ENCODE assay signal across 30 cellular contexts in genomic region chr11:37199082-37199481, GRCh38.
"Had no signal": no experiment of that assay in that cellular context is flagged by ENCODE, and none has a peak within 500 bp of the region (broad histone marks: within the 10 kb centered on the region; RNA-seq: fewer than 3 reads in every experiment).

No MANE protein-coding gene starts in this region.

- H3K4me1 Mint-ChIP-seq: activated CD4-positive, alpha-beta T cell treated with anti-CD3 and anti-CD28 coated beads for 36 hours; activated CD4-positive, alpha-beta T cell treated with anti-CD3 and anti-CD28 coated beads, Interleukin-2, amount 10 ng/mL, durations not matched to agents 24 days and 14 days; activated CD8-positive, alpha-beta memory T cell treated with anti-CD3 and anti-CD28 coated beads, Interleukin-2, amount 10 ng/mL, durations not matched to agents 7 days and 5 days; activated naive CD4-positive, alpha-beta T cell treated with anti-CD3 and anti-CD28 coated beads, Interleukin-2, amount 50 U/mL, for 24 hours; activated naive CD8-positive, alpha-beta T cell treated with anti-CD3 and anti-CD28 coated beads for 36 hours; activated naive CD8-positive, alpha-beta T cell treated with anti-CD3 and anti-CD28 coated beads, Interleukin-2, amount 50 U/mL, for 24 hours had no signal

- H3K27me3 ChIP-seq: adrenal gland, body of pancreas had no signal

- DNase-seq: activated CD4-positive, alpha-beta memory T cell treated with anti-CD3 and anti-CD28 coated beads for 36 hours; activated CD4-positive, alpha-beta T cell treated with anti-CD3 and anti-CD28 coated beads for 36 hours; activated CD4-positive, alpha-beta T cell treated with anti-CD3 and anti-CD28 coated beads, Interleukin-2, amount 10 ng/mL, durations not matched to agents 24 days and 14 days; activated CD4-positive, CD25-positive, alpha-beta regulatory T cell; activated CD4-positive, CD25-positive, alpha-beta regulatory T cell treated with anti-CD3 and anti-CD28 coated beads, Interleukin-2, amount 50 U/mL, for 72 hours; activated CD8-positive, alpha-beta memory T cell treated with anti-CD3 and anti-CD28 coated beads, Interleukin-2, amount 10 ng/mL, durations not matched to agents 7 days and 5 days; activated CD8-positive, alpha-beta memory T cell treated with anti-CD3 and anti-CD28 coated beads, Interleukin-2, amount 50 U/mL, for 4 hours; activated CD8-positive, alpha-beta T cell treated with anti-CD3 and anti-CD28 coated beads, Interleukin-2, amount 10 ng/mL, durations not matched to agents 7 days and 5 days; activated effector memory CD4-positive, alpha-beta T cell treated with anti-CD3 and anti-CD28 coated beads, Interleukin-2, amount 50 U/mL, for 16 hours; activated naive CD4-positive, alpha-beta T cell treated with anti-CD3 and anti-CD28 coated beads for 36 hours; activated naive CD8-positive, alpha-beta T cell treated with anti-CD3 and anti-CD28 coated beads for 36 hours; activated naive CD8-positive, alpha-beta T cell treated with anti-CD3 and anti-CD28 coated beads, Interleukin-2, amount 50 U/mL, for 24 hours; activated T-cell treated with anti-CD3 and anti-CD28 coated beads, Interleukin-2, amount 50 U/mL, for 1 hour; activated T-cell treated with anti-CD3 and anti-CD28 coated beads, Interleukin-2, amount 50 U/mL, for 48 hours; adrenal gland; amygdala; aorta; body of pancreas; caudate nucleus; cortex of kidney; dermis blood vessel endothelial cell; effector CD4-positive, alpha-beta T cell; effector memory CD8-positive, alpha-beta T cell; foreskin fibroblast; head of caudate nucleus; T-helper 2 cell had no signal

- H3K27ac Mint-ChIP-seq: activated CD4-positive, alpha-beta memory T cell treated with anti-CD3 and anti-CD28 coated beads for 36 hours; activated CD4-positive, alpha-beta T cell treated with anti-CD3 and anti-CD28 coated beads for 36 hours; activated CD4-positive, alpha-beta T cell treated with anti-CD3 and anti-CD28 coated beads, Interleukin-2, amount 10 ng/mL, durations not matched to agents 24 days and 14 days; activated CD8-positive, alpha-beta memory T cell treated with anti-CD3 and anti-CD28 coated beads, Interleukin-2, amount 10 ng/mL, durations not matched to agents 7 days and 5 days; activated CD8-positive, alpha-beta T cell treated with anti-CD3 and anti-CD28 coated beads, Interleukin-2, amount 10 ng/mL, durations not matched to agents 7 days and 5 days; activated naive CD4-positive, alpha-beta T cell treated with anti-CD3 and anti-CD28 coated beads for 36 hours; activated naive CD4-positive, alpha-beta T cell treated with anti-CD3 and anti-CD28 coated beads, Interleukin-2, amount 50 U/mL, for 24 hours; activated naive CD8-positive, alpha-beta T cell treated with anti-CD3 and anti-CD28 coated beads for 36 hours; activated naive CD8-positive, alpha-beta T cell treated with anti-CD3 and anti-CD28 coated beads, Interleukin-2, amount 50 U/mL, for 24 hours; activated T-helper 1 cell treated with anti-CD3 and anti-CD28 coated beads, Interleukin-12 subunit alpha, Interleukin-12 subunit beta, Interleukin-2, Interleukin-4 antibody, amounts not matched to agents 30 ng/mL and 10 ng/mL and 1 ng/mL, durations not matched to agents 14 hours and 24 hours and 36 hours; activated T-helper 2 cell treated with anti-CD3 and anti-CD28 coated beads, Interferon-gamma antibody, Interleukin-2, Interleukin-4, amounts not matched to agents 10 μg/mL and 5 μg/mL and 100 μg/mL, durations not matched to agents 14 hours and 24 hours and 36 hours; effector memory CD8-positive, alpha-beta T cell had no signal

- H3K27ac ChIP-seq: adrenal gland, body of pancreas had no signal

- H3K4me3 Mint-ChIP-seq: activated CD4-positive, alpha-beta memory T cell treated with anti-CD3 and anti-CD28 coated beads for 36 hours; activated CD4-positive, alpha-beta T cell treated with anti-CD3 and anti-CD28 coated beads for 36 hours; activated CD4-positive, alpha-beta T cell treated with anti-CD3 and anti-CD28 coated beads, Interleukin-2, amount 10 ng/mL, durations not matched to agents 24 days and 14 days; activated CD8-positive, alpha-beta memory T cell treated with anti-CD3 and anti-CD28 coated beads, Interleukin-2, amount 10 ng/mL, durations not matched to agents 7 days and 5 days; activated CD8-positive, alpha-beta T cell treated with anti-CD3 and anti-CD28 coated beads, Interleukin-2, amount 10 ng/mL, durations not matched to agents 7 days and 5 days; activated naive CD4-positive, alpha-beta T cell treated with anti-CD3 and anti-CD28 coated beads for 36 hours; activated naive CD4-positive, alpha-beta T cell treated with anti-CD3 and anti-CD28 coated beads, Interleukin-2, amount 50 U/mL, for 24 hours; activated naive CD8-positive, alpha-beta T cell treated with anti-CD3 and anti-CD28 coated beads for 36 hours; activated naive CD8-positive, alpha-beta T cell treated with anti-CD3 and anti-CD28 coated beads, Interleukin-2, amount 50 U/mL, for 24 hours; activated T-helper 1 cell treated with anti-CD3 and anti-CD28 coated beads, Interleukin-12 subunit alpha, Interleukin-12 subunit beta, Interleukin-2, Interleukin-4 antibody, amounts not matched to agents 30 ng/mL and 10 ng/mL and 1 ng/mL, durations not matched to agents 14 hours and 24 hours and 36 hours; effector memory CD8-positive, alpha-beta T cell had no signal

- H3K4me1 ChIP-seq: adrenal gland, body of pancreas had no signal

- H3K36me3 ChIP-seq: adrenal gland had no signal

- H3K27me3 Mint-ChIP-seq: activated CD4-positive, alpha-beta memory T cell treated with anti-CD3 and anti-CD28 coated beads for 36 hours; activated CD4-positive, alpha-beta T cell treated with anti-CD3 and anti-CD28 coated beads for 36 hours; activated CD4-positive, alpha-beta T cell treated with anti-CD3 and anti-CD28 coated beads, Interleukin-2, amount 10 ng/mL, durations not matched to agents 24 days and 14 days; activated CD8-positive, alpha-beta memory T cell treated with anti-CD3 and anti-CD28 coated beads, Interleukin-2, amount 10 ng/mL, durations not matched to agents 7 days and 5 days; activated naive CD4-positive, alpha-beta T cell treated with anti-CD3 and anti-CD28 coated beads, Interleukin-2, amount 50 U/mL, for 24 hours; activated naive CD8-positive, alpha-beta T cell treated with anti-CD3 and anti-CD28 coated beads for 36 hours; activated naive CD8-positive, alpha-beta T cell treated with anti-CD3 and anti-CD28 coated beads, Interleukin-2, amount 50 U/mL, for 24 hours; effector memory CD8-positive, alpha-beta T cell had no signal

- H3K36me3 Mint-ChIP-seq: activated CD4-positive, alpha-beta memory T cell treated with anti-CD3 and anti-CD28 coated beads for 36 hours; activated CD8-positive, alpha-beta memory T cell treated with anti-CD3 and anti-CD28 coated beads, Interleukin-2, amount 10 ng/mL, durations not matched to agents 7 days and 5 days; activated naive CD4-positive, alpha-beta T cell treated with anti-CD3 and anti-CD28 coated beads, Interleukin-2, amount 50 U/mL, for 24 hours; activated naive CD8-positive, alpha-beta T cell treated with anti-CD3 and anti-CD28 coated beads for 36 hours had no signal

- H3K4me3 ChIP-seq: adrenal gland, body of pancreas had no signal

- ATAC-seq: activated CD4-positive, alpha-beta T cell treated with anti-CD3 and anti-CD28 coated beads for 36 hours; activated CD8-positive, alpha-beta memory T cell treated with anti-CD3 and anti-CD28 coated beads, Interleukin-2, amount 10 ng/mL, durations not matched to agents 7 days and 5 days; activated CD8-positive, alpha-beta T cell treated with anti-CD3 and anti-CD28 coated beads, Interleukin-2, amount 10 ng/mL, durations not matched to agents 7 days and 5 days; activated naive CD8-positive, alpha-beta T cell treated with anti-CD3 and anti-CD28 coated beads, Interleukin-2, amount 50 U/mL, for 24 hours; body of pancreas; effector memory CD8-positive, alpha-beta T cell; esophagus mucosa had no signal

- H3K9me3 ChIP-seq: adrenal gland, body of pancreas had no signal

- H3K9me3 Mint-ChIP-seq: activated CD4-positive, alpha-beta T cell treated with anti-CD3 and anti-CD28 coated beads, Interleukin-2, amount 10 ng/mL, durations not matched to agents 24 days and 14 days; activated T-helper 1 cell treated with anti-CD3 and anti-CD28 coated beads, Interleukin-12 subunit alpha, Interleukin-12 subunit beta, Interleukin-2, Interleukin-4 antibody, amounts not matched to agents 30 ng/mL and 10 ng/mL and 1 ng/mL, durations not matched to agents 14 hours and 24 hours and 36 hours had no signal
